Comparison of ENCODE assay signal across 8 cellular contexts in genomic region chr11:115501895-115502589, GRCh38. TPM values are rescaled to one million over a fixed set of nuclear protein-coding genes. Genes with fewer than 3 reads are reported as not detected.
A peak's percentile ranks its signal among the peaks of the same experiment; 100 is the strongest.
DNase-seq lines count a peak whose midpoint lies in the region; ATAC-seq and TF ChIP-seq lines count a peak whose summit lies in the region.

No MANE protein-coding gene starts in this region.

- no peaks in the 10 kb centered on the region for H3K4me1 Mint-ChIP-seq in Calu3 (ENCODE audit: low read depth, unreplicated experiment)

- H3K4me3 ChIP-seq in MG63 (peak overlapping the region; percentile 56), neuron (ENCODE audit: low read length) (peak overlapping the region; percentile 95), lower leg skin (ENCODE audit: low read depth, poor library complexity, severe bottlenecking) (no peak overlapping the region)

- DNase-seq in MG63 (no peak), Calu3 (no peak), lower leg skin (ENCODE audit: low spot score in 2 of 2) (no peak)

- peak overlapping the region; percentile 85 for H3K27ac ChIP-seq in cingulate gyrus (ENCODE audit: low read depth, low read length)

- no peaks in the 10 kb centered on the region for H3K36me3 Mint-ChIP-seq in Calu3 (ENCODE audit: insufficient read depth, unreplicated experiment)

- H3K36me3 ChIP-seq in ES-I3 (ENCODE audit: insufficient read depth, low read length) (no peaks in the 10 kb centered on the region), MG63 (no peaks in the 10 kb centered on the region), neuron (ENCODE audit: insufficient read depth, low read length) (no peaks in the 10 kb centered on the region)

- H3K4me3 Mint-ChIP-seq in Calu3 (ENCODE audit: low read depth, unreplicated experiment), result no peak overlapping the region

- H3K27me3 ChIP-seq in MG63, result no peaks in the 10 kb centered on the region
- H3K27me3 ChIP-seq in neuron (ENCODE audit: insufficient read depth, low read length), result peaks cover 3% of the 10 kb centered on the region

- peak overlapping the region; percentile 99 for H2AFZ ChIP-seq in neuron (ENCODE audit: low read depth, low read length)

- TF ChIP-seq CTCF in Calu3 (IDR thresholded peaks at IDR 0.05; ENCODE audit: unreplicated experiment), result no peak
- no peak for TF ChIP-seq CTCF in lower leg skin (IDR thresholded peaks at IDR 0.05)

- peaks cover 19% of the 10 kb centered on the region; the same call in 1 of the 2 replicates for H3K4me1 ChIP-seq in ES-I3 (ENCODE audit: insufficient read depth, low read length)
- H3K4me1 ChIP-seq in neuron (ENCODE audit: insufficient read depth, low read length), result peaks cover 32% of the 10 kb centered on the region

- WGBS in lower leg skin, 2 donors, result 12 to 17% methylated on average over 22 of the region's 22 CpGs

- CTCF ChIA-PET in Calu3 (lab: Charles Lee), result no interaction called here

- peaks cover 7% of the 10 kb centered on the region for H3K27me3 Mint-ChIP-seq in Calu3 (ENCODE audit: unreplicated experiment)

- no TSS peak for BruUV-seq in Calu3 (replicated peaks; lab: Mats Ljungman, UMichigan)

- H3K27ac Mint-ChIP-seq in Calu3 (ENCODE audit: unreplicated experiment), result no peak overlapping the region

- H3K9me3 ChIP-seq in ES-I3 (ENCODE audit: control insufficient read depth, insufficient read depth, low read length), result no peaks in the 10 kb centered on the region
- no peaks in the 10 kb centered on the region for H3K9me3 ChIP-seq in MG63
- no peaks in the 10 kb centered on the region for H3K9me3 ChIP-seq in neuron (ENCODE audit: low read length)

- ATAC-seq in HG02763 (IDR thresholded peaks at IDR 0.05; ENCODE audit: unreplicated experiment) (no peak), GM18520 (IDR thresholded peaks at IDR 0.05; ENCODE audit: unreplicated experiment) (no peak)

- H3K9me3 Mint-ChIP-seq in Calu3 (ENCODE audit: low read depth, unreplicated experiment), result no peaks in the 10 kb centered on the region

- H3K9ac ChIP-seq in ES-I3 (ENCODE audit: low read depth, low read length), result peak overlapping the region; percentile 79

- no peak for TF ChIP-seq POLR2A in lower leg skin (IDR thresholded peaks at IDR 0.05)

- intact Hi-C loops in Calu3 (cut with micrococcal nuclease; ENCODE audit: unreplicated experiment), result no loop called here
- intact Hi-C loops in lower leg skin (cut with DNase I; ENCODE audit: low total_unique reads), result loop anchor here (10.0 kb wide), 1 partner anchor 177 kb away; no protein-coding TSS in a partner anchor

RNA-seq across cellular contexts. Expression of gene CADM1, which starts 2.2 kb away (rescaled TPM):
- total RNA-seq in MG63 (2014; rRNA removed; shearing (Covaris generic); ENCODE audit: low replicate concordance), result 34.4 and 49.3 TPM in 2 replicates
- total RNA-seq in Calu3 (2022) (0.32 and 0.68 TPM in 2 replicates), lower leg skin (10 to 100 TPM in 2 of 4 donors, 1 to 10 TPM in 2; 9.4 to 21.4 (median 11.8) TPM)
